Comparison of ENCODE assay signal across 17 cellular contexts in genomic region chr7:887488-887820, GRCh38.
"Had no signal": no experiment of that assay in that cellular context is flagged by ENCODE, and none has a peak within 500 bp of the region (broad histone marks: within the 10 kb centered on the region; RNA-seq: fewer than 3 reads in every experiment).

No MANE protein-coding gene starts in this region.

- H3K9me3 ChIP-seq: heart right ventricle, prostate gland, SJCRH30, tibial artery had no signal

- H3K4me3 ChIP-seq: cardiac muscle cell, coronary artery, heart right ventricle, prostate gland, SJCRH30, tibial artery had no signal

- H3K27ac ChIP-seq: cardiac muscle cell, coronary artery, prostate gland, SJCRH30, tibial artery had no signal

- H3K4me1 ChIP-seq: SJCRH30 had no signal

- ATAC-seq: activated T-cell treated with anti-CD3 and anti-CD28 coated beads, Interleukin-2, amount 50 U/mL, for 72 hours; naive thymus-derived CD4-positive, alpha-beta T cell had no signal

- H3K27me3 ChIP-seq: cardiac muscle cell, heart right ventricle, SJCRH30, tibial artery had no signal

- DNase-seq: activated CD4-positive, alpha-beta T cell treated with anti-CD3 and anti-CD28 coated beads, Interleukin-2, amount 50 U/mL, for 4 hours; activated CD4-positive, CD25-positive, alpha-beta regulatory T cell treated with anti-CD3 and anti-CD28 coated beads, Interleukin-2, amount 50 U/mL, for 72 hours; activated naive CD4-positive, alpha-beta T cell treated with Interleukin-2 at 50 U/mL for 16 hours; activated T-cell treated with anti-CD3 and anti-CD28 coated beads, Interleukin-2, amount 50 U/mL, for 72 hours; effector CD8-positive, alpha-beta T cell; foreskin melanocyte; islet precursor cell; midbrain; naive thymus-derived CD4-positive, alpha-beta T cell; occipital lobe; SJCRH30; stimulated activated CD4-positive, alpha-beta T cell treated with anti-CD3 and anti-CD28 coated beads, Interleukin-4, amount 100 ng/mL, for 24 hours; tibial artery had no signal

- H3K36me3 ChIP-seq: SJCRH30 had no signal
